In genomic region chr11:5941951-5942350, GRCh38 we compare ENCODE assay signal across 4 cellular contexts. TPM values are rescaled to one million over a fixed set of nuclear protein-coding genes. Genes with fewer than 3 reads are reported as not detected.
"Had no signal": no experiment of that assay in that cellular context is flagged by ENCODE, and none has a peak within 500 bp of the region (broad histone marks: within the 10 kb centered on the region; RNA-seq: fewer than 3 reads in every experiment).

Gene OR56A3 (plus strand): TSS chr11:5942251. CDS start chr11:5947347, 5,096 bp downstream.

- DNase-seq: GDM1, GF-D8 had no signal

- H3K4me3 ChIP-seq: GM12878 had no signal

RNA-seq across cellular contexts. Expression of gene OR56A3, which starts in this region (rescaled TPM):
- total RNA-seq: G401, GM12878 had no signal
- polyA plus RNA-seq: GM12878 had no signal
